ENCODE assay signal across 15 cellular contexts in genomic region chr5:168790691-168791230, GRCh38.
"Had no signal": no experiment of that assay in that cellular context is flagged by ENCODE, and none has a peak within 500 bp of the region (broad histone marks: within the 10 kb centered on the region; RNA-seq: fewer than 3 reads in every experiment).

No MANE protein-coding gene starts in this region.

- ATAC-seq: mucosa of descending colon; naive thymus-derived CD4-positive, alpha-beta T cell; sciatic nerve; stimulated activated naive CD8-positive, alpha-beta T cell treated with anti-CD3 and anti-CD28 coated beads, Interleukin-15, amount 100 ng/mL, for 72 hours; T-helper 17 cell had no signal

- H3K36me3 ChIP-seq: left ventricle myocardium inferior had no signal

- H3K4me3 ChIP-seq: coronary artery, esophagus muscularis mucosa, left ventricle myocardium inferior, mucosa of descending colon had no signal

- DNase-seq: activated CD4-positive, alpha-beta T cell treated with anti-CD3 and anti-CD28 coated beads, Interleukin-2, amount 50 U/mL, for 1 hour; activated CD4-positive, CD25-positive, alpha-beta regulatory T cell; activated naive CD4-positive, alpha-beta T cell; activated naive CD8-positive, alpha-beta T cell treated with anti-CD3 and anti-CD28 coated beads, Interleukin-2, amount 10 ng/mL, durations not matched to agents 7 days and 5 days; effector CD4-positive, alpha-beta T cell; hypothalamus; left ventricle myocardium inferior; mucosa of descending colon; naive thymus-derived CD4-positive, alpha-beta T cell; stimulated activated CD4-positive, alpha-beta T cell treated with anti-CD3 and anti-CD28 coated beads, Interleukin-1b, Interleukin-23, amount 100 ng/mL, for 48 hours; stimulated activated naive CD8-positive, alpha-beta T cell treated with anti-CD3 and anti-CD28 coated beads, Interleukin-15, amount 100 ng/mL, for 72 hours; T-helper 17 cell had no signal

- H3K9me3 ChIP-seq: esophagus muscularis mucosa, left ventricle myocardium inferior, mucosa of descending colon had no signal

- H3K27me3 ChIP-seq: esophagus muscularis mucosa had no signal

- H3K27ac ChIP-seq: coronary artery, esophagus muscularis mucosa, left ventricle myocardium inferior had no signal
